ENCODE assay signal across 18 cellular contexts in genomic region chr6:133430530-133430929, GRCh38.
DNase-seq lines count a peak whose midpoint lies in the region; ATAC-seq, FAIRE-seq and TF ChIP-seq lines count a peak whose summit lies in the region.
"Had no signal": no experiment of that assay in that cellular context is flagged by ENCODE, and none has a peak within 500 bp of the region (broad histone marks: within the 10 kb centered on the region; RNA-seq: fewer than 3 reads in every experiment).

No MANE protein-coding gene starts in this region.

- intact Hi-C loops in psoas muscle (cut with DNase I), result loop anchor here (5.0 to 10.0 kb wide), 2 partner anchors 33 to 56 kb away; no protein-coding TSS in a partner anchor

- H3K4me3 ChIP-seq in HEK293 (ENCODE audit: low read depth, low read length) (no peak overlapping the region), psoas muscle (no peak overlapping the region)
- H3K4me3 ChIP-seq: BLaER1, GM23248 had no signal

- no peak for DNase-seq in endothelial cell (ENCODE audit: low spot score)
- DNase-seq in psoas muscle, result no peak
- DNase-seq in GM12892 (ENCODE audit: insufficient read length), result no peak
- no peak for DNase-seq in stimulated activated CD4-positive, alpha-beta T cell treated with anti-CD3 and anti-CD28 coated beads, Interleukin-2, amount 100 ng/mL, for 24 hours
- no peak for DNase-seq in NCI-H2081 (lab: John Stamatoyannopoulos, UW)
- DNase-seq: CD4-positive, CD25-positive, alpha-beta regulatory T cell; CD8-positive, alpha-beta T cell; DMS153; EL; GDM1; GM23248; H7; HCEC 1CT had no signal

- no peak for FAIRE-seq in GM12892 (lab: Jason Lieb, UNC)
- FAIRE-seq: GM12891 had no signal

- ATAC-seq in psoas muscle, result no peak
- ATAC-seq: CD8-positive, alpha-beta T cell had no signal

- H3K36me3 ChIP-seq in HEK293 (ENCODE audit: control insufficient read depth in 2 of 2, insufficient read depth in 1 of 2, low read length in 2 of 2) (no peaks in the 10 kb centered on the region), psoas muscle (ENCODE audit: insufficient read depth in 1 of 2, low read depth in 1 of 2) (no peaks in the 10 kb centered on the region)

- H3K9me3 ChIP-seq in HEK293 (ENCODE audit: control insufficient read depth, insufficient read depth, low read depth, low read length) (no peaks in the 10 kb centered on the region), psoas muscle (no peaks in the 10 kb centered on the region)

- no peak overlapping the region for H3K4me3 Mint-ChIP-seq in endothelial cell (ENCODE audit: unreplicated experiment)
- H3K4me3 Mint-ChIP-seq: B cell; CD4-positive, CD25-positive, alpha-beta regulatory T cell; CD8-positive, alpha-beta T cell had no signal

- peaks cover 15% of the 10 kb centered on the region for H3K4me1 ChIP-seq in HEK293 (ENCODE audit: control insufficient read depth, insufficient read depth, low read length)
- peaks cover 52% of the 10 kb centered on the region for H3K4me1 ChIP-seq in psoas muscle

- H3K27me3 ChIP-seq in psoas muscle (ENCODE audit: insufficient read depth in 3 of 3, low read length in 2 of 3), result no peaks in the 10 kb centered on the region
- H3K27me3 ChIP-seq: BLaER1 had no signal

- H3K27ac Mint-ChIP-seq in endothelial cell (ENCODE audit: unreplicated experiment), result peak overlapping the region; percentile 68
- H3K27ac Mint-ChIP-seq: B cell; CD4-positive, CD25-positive, alpha-beta regulatory T cell; CD8-positive, alpha-beta T cell had no signal

- POLR2A ChIA-PET in HEK293 (lab: Yijun Ruan, JAX), result no interaction called here

- peaks cover 27% of the 10 kb centered on the region for H3K4me1 Mint-ChIP-seq in endothelial cell (ENCODE audit: unreplicated experiment)
- H3K4me1 Mint-ChIP-seq: B cell; CD4-positive, CD25-positive, alpha-beta regulatory T cell had no signal

- CTCF ChIA-PET in HEK293 (lab: Yijun Ruan, JAX), result no interaction called here

- no peak overlapping the region for H3K27ac ChIP-seq in HEK293 (ENCODE audit: extremely low read depth, low read depth, low read length)
- H3K27ac ChIP-seq in psoas muscle, result peak overlapping the region; percentile 78
- H3K27ac ChIP-seq: BLaER1, C4-2B, GM23248 had no signal

- peaks cover 6% of the 10 kb centered on the region for H3K27me3 Mint-ChIP-seq in endothelial cell (ENCODE audit: unreplicated experiment)
- H3K27me3 Mint-ChIP-seq: B cell; CD4-positive, CD25-positive, alpha-beta regulatory T cell had no signal

- H3K36me3 Mint-ChIP-seq in endothelial cell (ENCODE audit: low read depth, unreplicated experiment), result no peaks in the 10 kb centered on the region
- H3K36me3 Mint-ChIP-seq: CD4-positive, CD25-positive, alpha-beta regulatory T cell; CD8-positive, alpha-beta T cell had no signal

- no peaks in the 10 kb centered on the region for H3K9me3 Mint-ChIP-seq in endothelial cell (ENCODE audit: unreplicated experiment)
- H3K9me3 Mint-ChIP-seq: CD8-positive, alpha-beta T cell had no signal

- TF ChIP-seq POLR2A in GM12892 (IDR thresholded peaks at IDR 0.05; ENCODE audit: low read depth, low read length), result no peak

- TF ChIP-seq CTCF in HEK293 (tag by site-specific recombination; IDR thresholded peaks at IDR 0.05) (no peak), endothelial cell (IDR thresholded peaks at IDR 0.05; ENCODE audit: unreplicated experiment) (no peak), psoas muscle (IDR thresholded peaks at IDR 0.05) (no peak)

TF ChIP-seq in HEK293, 187 proteins besides CTCF, POLR2A, EP300 and RAD21:
- TF ChIP-seq SCRT1 (tag by site-specific recombination; IDR thresholded peaks at IDR 0.05; ENCODE audit: borderline replicate concordance) (0 out of 2 replicates have a peak, but pooled peaks have one; percentile 15), ZNF366 (tag by site-specific recombination; conservative IDR thresholded peaks at IDR 0.05) (no peak), ZNF184 (tag by site-specific recombination; IDR thresholded peaks at IDR 0.05) (peak; percentile 81), ZFHX2 (tag by site-specific recombination; conservative IDR thresholded peaks at IDR 0.05) (no peak), SCRT2 (tag by site-specific recombination; IDR thresholded peaks at IDR 0.05) (peak; percentile 71; the same call in 1 of the 2 replicates), ZNF488 (tag by site-specific recombination; IDR thresholded peaks at IDR 0.05) (no peak), ZNF146 (tag by site-specific recombination; IDR thresholded peaks at IDR 0.05) (no peak), ZNF292 (tag by site-specific recombination; IDR thresholded peaks at IDR 0.05; ENCODE audit: borderline replicate concordance, low read depth) (no peak), ZNF341 (tag by site-specific recombination; IDR thresholded peaks at IDR 0.05; ENCODE audit: low read depth) (no peak), ZNF169 (tag by site-specific recombination; IDR thresholded peaks at IDR 0.05) (no peak), OSR2 (tag by site-specific recombination; IDR thresholded peaks at IDR 0.05) (no peak)
TF ChIP-seq in HEK293: peak in this region for 3.
